In the genomic region with DNA sequence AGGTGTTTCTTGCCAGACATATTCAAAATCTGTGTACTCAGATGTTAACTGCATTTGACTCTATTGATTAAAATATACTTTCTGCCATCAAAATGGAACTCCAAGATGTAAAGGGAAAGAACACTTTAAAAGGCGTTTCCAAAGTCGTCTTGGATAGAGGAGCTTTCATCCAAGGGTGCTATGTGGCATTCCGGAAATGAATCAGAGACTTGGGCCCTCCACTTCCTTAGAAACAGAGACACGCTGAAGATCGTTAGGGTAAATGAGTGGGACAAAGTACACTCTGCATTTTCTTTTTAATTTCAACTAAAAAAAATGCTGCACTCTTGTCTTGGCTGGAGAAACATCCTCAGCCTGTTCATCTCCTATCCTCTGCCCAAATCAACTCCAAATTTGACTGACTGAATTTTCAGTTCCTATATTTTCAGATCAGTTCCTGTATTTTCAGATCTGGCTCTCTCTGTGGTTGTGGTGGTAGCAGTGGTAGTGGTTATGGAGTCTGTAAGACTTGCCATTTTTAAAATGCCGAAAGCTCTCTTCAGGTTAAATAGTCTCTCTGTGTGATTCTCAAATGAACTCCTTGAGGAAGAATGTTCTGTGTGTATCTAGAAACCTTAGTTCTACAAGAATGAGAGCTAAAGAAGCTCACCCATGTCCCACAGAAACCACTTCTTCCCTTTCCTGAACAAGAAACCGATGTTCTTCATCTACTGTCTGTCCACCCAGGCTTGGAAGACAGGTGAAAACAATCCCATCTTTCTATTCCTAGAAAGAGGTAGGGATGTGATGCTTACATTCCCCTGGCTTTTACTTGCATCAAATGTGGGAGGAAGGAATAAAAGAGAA, we compare ENCODE assay signal across 10 cellular contexts.
DNase-seq lines count a peak whose midpoint lies in the region; ATAC-seq and TF ChIP-seq lines count a peak whose summit lies in the region.
"Had no signal": no experiment of that assay in that cellular context is flagged by ENCODE, and none has a peak within 500 bp of the region (broad histone marks: within the 10 kb centered on the region; RNA-seq: fewer than 3 reads in every experiment).

No MANE protein-coding gene starts in this region.

- H3T11ph ChIP-seq in H9 (ENCODE audit: low read length): no peak overlapping the region

- peaks cover 20% of the 10 kb centered on the region for H3K4me1 ChIP-seq in OCI-LY7 (ENCODE audit: insufficient read depth, low read length, poor library complexity, severe bottlenecking)
- no peaks in the 10 kb centered on the region; the same call in 1 of the 2 replicates for H3K4me1 ChIP-seq in H9 (ENCODE audit: insufficient read depth, low read length)
- H3K4me1 ChIP-seq: A549 had no signal

- H4K91ac ChIP-seq in H9 (ENCODE audit: insufficient read length, low read depth, low read length): no peak overlapping the region

- no peaks in the 10 kb centered on the region for H3K36me3 Mint-ChIP-seq in natural killer cell treated with Interleukin-12 subunit alpha and Interleukin-12 subunit beta and Interleukin-15 and Interleukin-18, amount 100 ng/mL, for 72 hours
- H3K36me3 Mint-ChIP-seq in natural killer cell: no peaks in the 10 kb centered on the region
- no peaks in the 10 kb centered on the region for H3K36me3 Mint-ChIP-seq in H9 (ENCODE audit: insufficient read depth in 1 of 3, low read depth in 3 of 3)
- no peaks in the 10 kb centered on the region for H3K36me3 Mint-ChIP-seq in activated CD4-positive, alpha-beta T cell treated with anti-CD3 and anti-CD28 coated beads, Interleukin-2, amount 10 ng/mL, durations not matched to agents 24 days and 14 days (ENCODE audit: low read depth)

- H3K4me2 ChIP-seq in OCI-LY7 (ENCODE audit: low read length) (peak overlapping the region; percentile 69), H9 (ENCODE audit: insufficient read depth, insufficient read length, low read length) (no peak overlapping the region)
- H3K4me2 ChIP-seq: A549 had no signal

- H3K9me3 ChIP-seq in OCI-LY7 (ENCODE audit: low read length) (no peaks in the 10 kb centered on the region), H9 (ENCODE audit: control insufficient read depth, low read depth, low read length) (no peaks in the 10 kb centered on the region)
- H3K9me3 ChIP-seq: A549 had no signal

- no peak overlapping the region for H3K14ac ChIP-seq in H9 (ENCODE audit: insufficient read depth, low read length)

- POLR2A ChIA-PET in OCI-LY7 (lab: Charles Lee): interaction anchor here (0.5 to 2.0 kb wide), 3 partner anchors 16 to 49 kb away, joined by 3 to 8 read pairs (median 4); no protein-coding TSS in a partner anchor

- H2BK12ac ChIP-seq in H9 (ENCODE audit: insufficient read length, low read depth, low read length): no peak overlapping the region

- peak overlapping the region; percentile 15 for H3K4me3 Mint-ChIP-seq in natural killer cell treated with Interleukin-12 subunit alpha and Interleukin-12 subunit beta and Interleukin-15 and Interleukin-18, amount 100 ng/mL, for 72 hours
- no peak overlapping the region for H3K4me3 Mint-ChIP-seq in natural killer cell
- H3K4me3 Mint-ChIP-seq in H9: no peak overlapping the region
- no peak overlapping the region for H3K4me3 Mint-ChIP-seq in activated CD4-positive, alpha-beta T cell treated with anti-CD3 and anti-CD28 coated beads, Interleukin-2, amount 10 ng/mL, durations not matched to agents 24 days and 14 days

- peak overlapping the region; percentile 38 for H3K4me3 ChIP-seq in OCI-LY7 (ENCODE audit: low read depth, low read length, poor library complexity, severe bottlenecking)
- H3K4me3 ChIP-seq: A549, cardiac muscle cell had no signal

- H3K4ac ChIP-seq in H9 (ENCODE audit: low read depth, low read length): no peak overlapping the region

- H3K27me3 ChIP-seq in H9 (ENCODE audit: insufficient read depth, low read length): no peaks in the 10 kb centered on the region
- H3K27me3 ChIP-seq: cardiac muscle cell had no signal

- no peak for TF ChIP-seq CTCF in natural killer cell (IDR thresholded peaks at IDR 0.05)
- no peak for TF ChIP-seq CTCF in OCI-LY7 (conservative IDR thresholded peaks at IDR 0.05; ENCODE audit: low read length)
- no peak for TF ChIP-seq CTCF in H9 (conservative IDR thresholded peaks at IDR 0.05)

- no peaks in the 10 kb centered on the region for H3K9me3 Mint-ChIP-seq in natural killer cell treated with Interleukin-12 subunit alpha and Interleukin-12 subunit beta and Interleukin-15 and Interleukin-18, amount 100 ng/mL, for 72 hours
- no peaks in the 10 kb centered on the region for H3K9me3 Mint-ChIP-seq in natural killer cell
- H3K9me3 Mint-ChIP-seq in H9: no peaks in the 10 kb centered on the region
- no peaks in the 10 kb centered on the region for H3K9me3 Mint-ChIP-seq in activated CD4-positive, alpha-beta T cell treated with anti-CD3 and anti-CD28 coated beads, Interleukin-2, amount 10 ng/mL, durations not matched to agents 24 days and 14 days

- no peak overlapping the region for H4K8ac ChIP-seq in H9 (replicated peaks; ENCODE audit: insufficient read length, low read depth, low read length)

- no peak for DNase-seq in natural killer cell treated with Interleukin-12 subunit alpha and Interleukin-12 subunit beta and Interleukin-15 and Interleukin-18, amount 100 ng/mL, for 72 hours (ENCODE audit: low spot score)
- DNase-seq in natural killer cell (no peak), OCI-LY7 (ENCODE audit: low spot score) (peak; percentile 69), sciatic nerve (ENCODE audit: low spot score) (no peak), H9 (no peak), middle frontal gyrus (ENCODE audit: extremely low spot score, low spot score) (no peak)
- no peak for DNase-seq in activated CD4-positive, alpha-beta T cell treated with anti-CD3 and anti-CD28 coated beads, Interleukin-2, amount 10 ng/mL, durations not matched to agents 24 days and 14 days

- no peak overlapping the region for H3K9ac ChIP-seq in H9 (ENCODE audit: extremely low read depth, insufficient read length, low read length)

- WGBS in H9 (ENCODE audit: extremely low coverage, insufficient read length, low lambda C conversion rate): no CpG with 5 or more reads among the region's 7 CpGs

- H3K27ac ChIP-seq in OCI-LY7 (ENCODE audit: low read depth, low read length, poor library complexity, severe bottlenecking) (peak overlapping the region; percentile 33), H9 (ENCODE audit: insufficient read length, low read depth, low read length) (no peak overlapping the region)
- H3K27ac ChIP-seq: A549, cardiac muscle cell had no signal

- H3K23ac ChIP-seq in H9 (ENCODE audit: insufficient read length, low read depth, low read length): no peak overlapping the region

- no peaks in the 10 kb centered on the region for H3K36me3 ChIP-seq in OCI-LY7 (ENCODE audit: insufficient read depth, low read length)
- H3K36me3 ChIP-seq: cardiac muscle cell had no signal

- H2BK20ac ChIP-seq in H9 (ENCODE audit: low read depth, low read length, poor library complexity, severe bottlenecking): no peak overlapping the region

- H3K4me1 Mint-ChIP-seq in natural killer cell treated with Interleukin-12 subunit alpha and Interleukin-12 subunit beta and Interleukin-15 and Interleukin-18, amount 100 ng/mL, for 72 hours (ENCODE audit: low read depth in 2 of 2): peaks cover 17 to 18% of the 10 kb centered on the region in 2 donors
- H3K4me1 Mint-ChIP-seq in natural killer cell (peaks cover 17 to 19% of the 10 kb centered on the region in 2 donors), H9 (peaks cover 28 to 40% of the 10 kb centered on the region in 2 experiments)
- H3K4me1 Mint-ChIP-seq in activated CD4-positive, alpha-beta T cell treated with anti-CD3 and anti-CD28 coated beads, Interleukin-2, amount 10 ng/mL, durations not matched to agents 24 days and 14 days: peaks cover 5% of the 10 kb centered on the region

- no peaks in the 10 kb centered on the region for H3K23me2 ChIP-seq in H9 (ENCODE audit: insufficient read length, low read depth, low read length, poor library complexity, severe bottlenecking)

- no peaks in the 10 kb centered on the region for H3K79me1 ChIP-seq in H9 (ENCODE audit: insufficient read depth, low read depth, low read length, poor library complexity, severe bottlenecking)

- H3K27ac Mint-ChIP-seq in natural killer cell treated with Interleukin-12 subunit alpha and Interleukin-12 subunit beta and Interleukin-15 and Interleukin-18, amount 100 ng/mL, for 72 hours: peak overlapping the region in 1 of 2 donors; percentile 72
- H3K27ac Mint-ChIP-seq in natural killer cell: no peak overlapping the region
- H3K27ac Mint-ChIP-seq in H9: no peak overlapping the region
- H3K27ac Mint-ChIP-seq in activated CD4-positive, alpha-beta T cell treated with anti-CD3 and anti-CD28 coated beads, Interleukin-2, amount 10 ng/mL, durations not matched to agents 24 days and 14 days: no peak overlapping the region

- no peak overlapping the region for H2BK5ac ChIP-seq in H9 (ENCODE audit: insufficient read length, low read length)

- no peaks in the 10 kb centered on the region for H3K9me2 ChIP-seq in OCI-LY7 (ENCODE audit: insufficient read depth, low read length)

- peaks cover 0 to 9% of the 10 kb centered on the region in 2 donors for H3K27me3 Mint-ChIP-seq in natural killer cell treated with Interleukin-12 subunit alpha and Interleukin-12 subunit beta and Interleukin-15 and Interleukin-18, amount 100 ng/mL, for 72 hours
- peaks cover 2 to 20% of the 10 kb centered on the region in 2 donors for H3K27me3 Mint-ChIP-seq in natural killer cell (ENCODE audit: low read depth in 2 of 2)
- no peaks in the 10 kb centered on the region for H3K27me3 Mint-ChIP-seq in H9 (ENCODE audit: low read depth)
- H3K27me3 Mint-ChIP-seq in activated CD4-positive, alpha-beta T cell treated with anti-CD3 and anti-CD28 coated beads, Interleukin-2, amount 10 ng/mL, durations not matched to agents 24 days and 14 days: peaks cover 26% of the 10 kb centered on the region

- H2AFZ ChIP-seq in OCI-LY7 (ENCODE audit: low read length) (peak overlapping the region; percentile 44; the same call in 1 of the 2 replicates), H9 (ENCODE audit: low read length) (no peak overlapping the region)

- no peak overlapping the region for H4K5ac ChIP-seq in H9 (ENCODE audit: insufficient read length, low read depth, low read length)

- CTCF ChIA-PET in OCI-LY7 (lab: Charles Lee; ENCODE audit: unreplicated experiment): no interaction called here

- H4K20me1 ChIP-seq in OCI-LY7 (ENCODE audit: insufficient read depth, low read length) (no peaks in the 10 kb centered on the region), H9 (ENCODE audit: control insufficient read depth, insufficient read depth, insufficient read length) (no peaks in the 10 kb centered on the region)

- no peaks in the 10 kb centered on the region for H3K79me2 ChIP-seq in OCI-LY7 (ENCODE audit: insufficient read depth, low read depth, low read length)
- H3K79me2 ChIP-seq in H9 (ENCODE audit: insufficient read depth, low read length): no peaks in the 10 kb centered on the region

- ATAC-seq in natural killer cell treated with Interleukin-12 subunit alpha and Interleukin-12 subunit beta and Interleukin-15 and Interleukin-18, amount 100 ng/mL, for 72 hours: no peak
- ATAC-seq in natural killer cell: no peak
- ATAC-seq in HG03060 (IDR thresholded peaks at IDR 0.05; ENCODE audit: low read depth, unreplicated experiment): peak; percentile 65
- no peak for ATAC-seq in sciatic nerve
- ATAC-seq: A549 had no signal

- no peak overlapping the region for H2BK15ac ChIP-seq in H9 (ENCODE audit: low read depth, low read length)

- no peak overlapping the region for H2AK5ac ChIP-seq in H9 (ENCODE audit: insufficient read length, low read length)

- H2BK120ac ChIP-seq in H9 (ENCODE audit: low read depth, low read length, poor library complexity, severe bottlenecking): no peak overlapping the region

- BruUV-seq in OCI-LY7 (replicated peaks; lab: Mats Ljungman, UMichigan): no TSS peak

- H3K56ac ChIP-seq in H9 (ENCODE audit: insufficient read length, low read depth, low read length): no peak overlapping the region

- intact Hi-C loops in natural killer cell (cut with micrococcal nuclease): no loop called here
- intact Hi-C loops in OCI-LY7 (cut with micrococcal nuclease; ENCODE audit: unreplicated experiment): loop anchor here (2.0 kb wide), 1 partner anchor 15 kb away; no protein-coding TSS in a partner anchor
- intact Hi-C loops in sciatic nerve (cut with DNase I): no loop called here
- intact Hi-C loops in activated CD4-positive, alpha-beta T cell treated with anti-CD3 and anti-CD28 coated beads, Interleukin-2, amount 10 ng/mL, durations not matched to agents 24 days and 14 days (cut with micrococcal nuclease): no loop called here

- no peak overlapping the region for H3K18ac ChIP-seq in H9 (ENCODE audit: insufficient read length, low read depth, low read length)
